Comparison of ENCODE assay signal across 12 cellular contexts in genomic region chr2:132581917-132582316, GRCh38.
A peak's percentile ranks its signal among the peaks of the same experiment; 100 is the strongest.
DNase-seq lines count a peak whose midpoint lies in the region; ATAC-seq and TF ChIP-seq lines count a peak whose summit lies in the region.
"Had no signal": no experiment of that assay in that cellular context is flagged by ENCODE, and none has a peak within 500 bp of the region (broad histone marks: within the 10 kb centered on the region; RNA-seq: fewer than 3 reads in every experiment).

No MANE protein-coding gene starts in this region.

- DNase-seq in NCI-H1105 (lab: John Stamatoyannopoulos, UW) (peak; percentile 91), NCI-H510A treated with DMSO at 0.1 percent for 48 hours (lab: John Stamatoyannopoulos, UW) (peak; percentile 96), upper lobe of right lung (no peak), immature natural killer cell (no peak)
- DNase-seq: activated CD4-positive, CD25-positive, alpha-beta regulatory T cell; amygdala; DND-41; stimulated activated CD4-positive, alpha-beta T cell treated with anti-CD3 and anti-CD28 coated beads, Interleukin-2, amount 100 ng/mL, for 24 hours; stimulated activated naive CD4-positive, alpha-beta T cell treated with Interleukin-2 at 50 U/mL for 16 hours had no signal

- H3K27me3 ChIP-seq in upper lobe of right lung, result no peaks in the 10 kb centered on the region

- H3K4me3 ChIP-seq in upper lobe of right lung, result no peak overlapping the region

- H3K27me3 Mint-ChIP-seq in immature natural killer cell (ENCODE audit: low read depth in 3 of 3), result peaks cover 0 to 3% (median 2%) of the 10 kb centered on the region in 3 donors

- H3K4me3 Mint-ChIP-seq in immature natural killer cell, result no peak overlapping the region

- H3K36me3 Mint-ChIP-seq in immature natural killer cell, result peaks cover 0 to 4% (median 0%) of the 10 kb centered on the region in 3 donors

- no peaks in the 10 kb centered on the region for H3K4me1 ChIP-seq in upper lobe of right lung

- peak; percentile 38 for ATAC-seq in esophagus mucosa
- peak; percentile 39 for ATAC-seq in upper lobe of right lung
- ATAC-seq in HG02981 (IDR thresholded peaks at IDR 0.05; ENCODE audit: unreplicated experiment), result no peak
- ATAC-seq in HG03565 (IDR thresholded peaks at IDR 0.05; ENCODE audit: unreplicated experiment), result no peak

- H3K4me1 Mint-ChIP-seq in immature natural killer cell, result no peaks in the 10 kb centered on the region

- TF ChIP-seq CTCF in upper lobe of right lung (IDR thresholded peaks at IDR 0.05), result no peak

- H3K36me3 ChIP-seq in upper lobe of right lung, result no peaks in the 10 kb centered on the region

- intact Hi-C loops in upper lobe of right lung (cut with DNase I), result no loop called here

- H3K27ac ChIP-seq in upper lobe of right lung, result no peak overlapping the region

- H3K9me3 Mint-ChIP-seq in immature natural killer cell, result peaks cover 0 to 14% (median 2%) of the 10 kb centered on the region in 6 donors

- H3K27ac Mint-ChIP-seq in immature natural killer cell, result no peak overlapping the region

- H3K9me3 ChIP-seq in upper lobe of right lung, result no peaks in the 10 kb centered on the region

Comparison
In these comparisons a context has a peak if more than half of its experiments do, and no peak if none do; other contexts are left out.
1. DNase-seq: peak in NCI-H1105 (single experiment) and NCI-H510A treated with DMSO at 0.1 percent for 48 hours (single experiment); none in upper lobe of right lung (single experiment) and immature natural killer cell (0 of 3).
2. ATAC-seq: peak in esophagus mucosa (single experiment) and upper lobe of right lung (single experiment); none in HG02981 (single experiment) and HG03565 (single experiment).